Comparison of ENCODE assay signal across 7 cellular contexts in genomic region chr19:19320362-19321142, GRCh38.
DNase-seq lines count a peak whose midpoint lies in the region; ATAC-seq and TF ChIP-seq lines count a peak whose summit lies in the region.

Gene MAU2 (plus strand): TSS chr19:19320829. CDS start chr19:19320860, 31 bp downstream.
Gene SUGP1 (minus strand): TSS chr19:19320509. CDS start chr19:19320496, 13 bp downstream.

- TF ChIP-seq CTCF in retinal pigment epithelial cell (conservative IDR thresholded peaks at IDR 0.05; ENCODE audit: low read depth, low read length): peak; percentile 13

- DNase-seq in NCI-H1930 (lab: John Stamatoyannopoulos, UW) (peak; percentile 77 to 84), T-helper 9 cell (peak; percentile 83), astrocyte of the hippocampus (ENCODE audit: low read depth, low spot score) (peak; percentile 96), hypothalamus (lab: John Stamatoyannopoulos, UW) (peak; percentile 35 to 94 (median 82)), retinal pigment epithelial cell (ENCODE audit: low read depth) (peak; percentile 81)

- peak within 1 kb of the TSS; percentile 94 for H3K4me3 ChIP-seq in retinal pigment epithelial cell (ENCODE audit: low read length)

- TF ChIP-seq POLR2A in GM18505 (IDR thresholded peaks at IDR 0.05; ENCODE audit: borderline replicate concordance, extremely low read depth, insufficient read depth, insufficient read length): peak; percentile 91

- ATAC-seq in GM18505 (IDR thresholded peaks at IDR 0.05; ENCODE audit: unreplicated experiment) (peak; percentile 85), HG02970 (IDR thresholded peaks at IDR 0.05; ENCODE audit: low FRiP score, unreplicated experiment) (peak; percentile 86)

Comparison
In these comparisons a context has a peak if more than half of its experiments do, and no peak if none do; other contexts are left out.
1. Peak in every context shown above with its lines: DNase-seq, ATAC-seq and H3K4me3 ChIP-seq.